In genomic region chr11:121591405-121592033, GRCh38 we compare ENCODE assay signal across 1 cellular context.
A peak's percentile ranks its signal among the peaks of the same experiment; 100 is the strongest.
TF ChIP-seq lines count a peak whose summit lies in the region.

No MANE protein-coding gene starts in this region.

TF ChIP-seq in IMR-90, 13 proteins besides CTCF, POLR2A, EP300 and RAD21:
- TF ChIP-seq ELK1 (IDR thresholded peaks at IDR 0.05; ENCODE audit: borderline replicate concordance, low read depth, low read length): no peak
- TF ChIP-seq SMC3 (IDR thresholded peaks at IDR 0.05; ENCODE audit: low read depth, low read length): peak; percentile 89
